Comparison of ENCODE assay signal across 15 cellular contexts in genomic region chr16:20762404-20763123, GRCh38. TPM values are rescaled to one million over a fixed set of nuclear protein-coding genes. Genes with fewer than 3 reads are reported as not detected.
DNase-seq lines count a peak whose midpoint lies in the region; ATAC-seq and TF ChIP-seq lines count a peak whose summit lies in the region.
"Had no signal": no experiment of that assay in that cellular context is flagged by ENCODE, and none has a peak within 500 bp of the region (broad histone marks: within the 10 kb centered on the region; RNA-seq: fewer than 3 reads in every experiment).

No MANE protein-coding gene starts in this region.

- DNase-seq in activated CD4-positive, alpha-beta T cell treated with anti-CD3 and anti-CD28 coated beads, Interleukin-2, amount 10 ng/mL, durations not matched to agents 24 days and 14 days = no peak
- no peak for DNase-seq in activated CD4-positive, alpha-beta T cell treated with anti-CD3 and anti-CD28 coated beads for 48 hours
- DNase-seq in T-helper 17 cell = no peak
- DNase-seq in hepatocyte (ENCODE audit: low spot score) = no peak
- no peak for DNase-seq in effector CD8-positive, alpha-beta T cell (lab: John Stamatoyannopoulos, UW)
- DNase-seq: ACHN, DMS79, NCI-H1105, NCI-H510A treated with DMSO at 0.1 percent for 48 hours had no signal

- no peaks in the 10 kb centered on the region for H3K79me2 ChIP-seq in hepatocyte

- H3K27ac Mint-ChIP-seq in activated CD4-positive, alpha-beta T cell treated with anti-CD3 and anti-CD28 coated beads, Interleukin-2, amount 10 ng/mL, durations not matched to agents 24 days and 14 days = no peak overlapping the region
- peak overlapping the region; percentile 90 for H3K27ac Mint-ChIP-seq in T-helper 17 cell
- peak overlapping the region; percentile 82 for H3K27ac Mint-ChIP-seq in stimulated activated memory B cell treated with anti-CD40 and anti-IgM and Interleukin-4, amounts not matched to agents 10 μg/mL and 1 μg/mL and 100 μg/mL, for 72 hours

- no peak overlapping the region for H3K4me3 ChIP-seq in hepatocyte

- H3K9me3 ChIP-seq in T-helper 17 cell (ENCODE audit: control insufficient read depth, low read length, poor library complexity, severe bottlenecking) (no peaks in the 10 kb centered on the region), hepatocyte (ENCODE audit: low read depth) (peaks cover 6% of the 10 kb centered on the region)
- H3K9me3 ChIP-seq: thoracic aorta had no signal

- H3K27me3 ChIP-seq in hepatocyte = no peaks in the 10 kb centered on the region
- H3K27me3 ChIP-seq: cardiac muscle cell, right atrium auricular region had no signal

- peak overlapping the region; percentile 71 for H3K27ac ChIP-seq in hepatocyte
- H3K27ac ChIP-seq: cardiac muscle cell had no signal

- peak overlapping the region; percentile 62 for H2AFZ ChIP-seq in hepatocyte

- H3K9me3 Mint-ChIP-seq in activated CD4-positive, alpha-beta T cell treated with anti-CD3 and anti-CD28 coated beads, Interleukin-2, amount 10 ng/mL, durations not matched to agents 24 days and 14 days = peaks cover 7% of the 10 kb centered on the region
- peaks cover 6% of the 10 kb centered on the region for H3K9me3 Mint-ChIP-seq in stimulated activated memory B cell treated with anti-CD40 and anti-IgM and Interleukin-4, amounts not matched to agents 10 μg/mL and 1 μg/mL and 100 μg/mL, for 72 hours

- intact Hi-C loops in activated CD4-positive, alpha-beta T cell treated with anti-CD3 and anti-CD28 coated beads, Interleukin-2, amount 10 ng/mL, durations not matched to agents 24 days and 14 days (cut with micrococcal nuclease) = loop anchor here (1.0 kb wide), 1 partner anchor 21 kb away; the partner anchor contains the start of gene THUMPD1

- H3K9me2 ChIP-seq in hepatocyte (replicated peaks; ENCODE audit: insufficient read depth) = no peaks in the 10 kb centered on the region

- no peaks in the 10 kb centered on the region for H4K20me1 ChIP-seq in hepatocyte (ENCODE audit: insufficient read depth, poor library complexity, severe bottlenecking)

- peaks cover 13% of the 10 kb centered on the region for H3K4me1 Mint-ChIP-seq in activated CD4-positive, alpha-beta T cell treated with anti-CD3 and anti-CD28 coated beads, Interleukin-2, amount 10 ng/mL, durations not matched to agents 24 days and 14 days
- H3K4me1 Mint-ChIP-seq in T-helper 17 cell = peaks cover 17% of the 10 kb centered on the region
- peaks cover 16% of the 10 kb centered on the region for H3K4me1 Mint-ChIP-seq in stimulated activated memory B cell treated with anti-CD40 and anti-IgM and Interleukin-4, amounts not matched to agents 10 μg/mL and 1 μg/mL and 100 μg/mL, for 72 hours

- peak overlapping the region; percentile 87 for H3K4me3 Mint-ChIP-seq in activated CD4-positive, alpha-beta T cell treated with anti-CD3 and anti-CD28 coated beads, Interleukin-2, amount 10 ng/mL, durations not matched to agents 24 days and 14 days
- H3K4me3 Mint-ChIP-seq in T-helper 17 cell = peak overlapping the region; percentile 99
- peak overlapping the region; percentile 84 for H3K4me3 Mint-ChIP-seq in stimulated activated memory B cell treated with anti-CD40 and anti-IgM and Interleukin-4, amounts not matched to agents 10 μg/mL and 1 μg/mL and 100 μg/mL, for 72 hours

- peaks cover 13% of the 10 kb centered on the region for H3K4me1 ChIP-seq in hepatocyte (ENCODE audit: insufficient read depth)
- H3K4me1 ChIP-seq: right atrium auricular region had no signal

- H3K4me2 ChIP-seq in hepatocyte = peak overlapping the region; percentile 76

- no peak for TF ChIP-seq CTCF in hepatocyte (IDR thresholded peaks at IDR 0.05; ENCODE audit: poor library complexity)

- 95% methylated on average over 3 of the region's 3 CpGs for WGBS in hepatocyte (ENCODE audit: low lambda C conversion rate, missing lambda C conversion rate)

- ATAC-seq in T-helper 17 cell (no peak), GM18907 (IDR thresholded peaks at IDR 0.05; ENCODE audit: unreplicated experiment) (no peak), HG03196 (IDR thresholded peaks at IDR 0.05; ENCODE audit: unreplicated experiment) (no peak)
- no peak for ATAC-seq in stimulated activated memory B cell treated with anti-CD40 and anti-IgM and Interleukin-4, amounts not matched to agents 10 μg/mL and 1 μg/mL and 100 μg/mL, for 72 hours

- H3K27me3 Mint-ChIP-seq in activated CD4-positive, alpha-beta T cell treated with anti-CD3 and anti-CD28 coated beads, Interleukin-2, amount 10 ng/mL, durations not matched to agents 24 days and 14 days = no peaks in the 10 kb centered on the region
- no peaks in the 10 kb centered on the region for H3K27me3 Mint-ChIP-seq in T-helper 17 cell
- H3K27me3 Mint-ChIP-seq in stimulated activated memory B cell treated with anti-CD40 and anti-IgM and Interleukin-4, amounts not matched to agents 10 μg/mL and 1 μg/mL and 100 μg/mL, for 72 hours = no peaks in the 10 kb centered on the region

- no peaks in the 10 kb centered on the region for H3K36me3 ChIP-seq in hepatocyte (replicated peaks; ENCODE audit: insufficient read depth, low read depth)
- H3K36me3 ChIP-seq: cardiac muscle cell, right atrium auricular region, thoracic aorta had no signal

- peaks cover 5% of the 10 kb centered on the region for H3K36me3 Mint-ChIP-seq in activated CD4-positive, alpha-beta T cell treated with anti-CD3 and anti-CD28 coated beads, Interleukin-2, amount 10 ng/mL, durations not matched to agents 24 days and 14 days (ENCODE audit: low read depth)
- H3K36me3 Mint-ChIP-seq in T-helper 17 cell (ENCODE audit: low read depth) = no peaks in the 10 kb centered on the region
- peaks cover 23% of the 10 kb centered on the region for H3K36me3 Mint-ChIP-seq in stimulated activated memory B cell treated with anti-CD40 and anti-IgM and Interleukin-4, amounts not matched to agents 10 μg/mL and 1 μg/mL and 100 μg/mL, for 72 hours

RNA-seq across cellular contexts. Expression of gene ACSM3, which starts 1.2 kb away (rescaled TPM):
- total RNA-seq in activated CD4-positive, alpha-beta T cell treated with anti-CD3 and anti-CD28 coated beads, Interleukin-2, amount 10 ng/mL, durations not matched to agents 24 days and 14 days = 2.7 and 3.5 TPM in 2 replicates
- total RNA-seq in T-helper 17 cell (1 to 10 TPM; 5.1 to 6.6 TPM), hepatocyte (26.5 and 46.7 TPM in 2 replicates)
- polyA plus RNA-seq in hepatocyte = 14.5 and 18.9 TPM in 2 replicates

RNA-seq across cellular contexts. Expression of gene THUMPD1, which starts 20.9 kb away (rescaled TPM):
- total RNA-seq in activated CD4-positive, alpha-beta T cell treated with anti-CD3 and anti-CD28 coated beads, Interleukin-2, amount 10 ng/mL, durations not matched to agents 24 days and 14 days = 44.7 and 47.4 TPM in 2 replicates
- 10 to 100 TPM; 82.9 to 87.0 TPM for total RNA-seq in T-helper 17 cell
- total RNA-seq in hepatocyte = 42.7 and 51.6 TPM in 2 replicates
- polyA plus RNA-seq in hepatocyte = 27.3 and 27.7 TPM in 2 replicates

RNA-seq across cellular contexts. Expression of gene ERI2, which starts 43.7 kb away (rescaled TPM):
- total RNA-seq in activated CD4-positive, alpha-beta T cell treated with anti-CD3 and anti-CD28 coated beads, Interleukin-2, amount 10 ng/mL, durations not matched to agents 24 days and 14 days = 15.1 and 15.7 TPM in 2 replicates
- 1 to 10 TPM; 2.1 to 2.3 TPM for total RNA-seq in T-helper 17 cell
- 20.8 and 26.9 TPM in 2 replicates for total RNA-seq in hepatocyte
- 6.9 and 19.1 TPM in 2 replicates for polyA plus RNA-seq in hepatocyte

RNA-seq across cellular contexts. Expression of gene REXO5, which starts 43.8 kb away (rescaled TPM):
- total RNA-seq in activated CD4-positive, alpha-beta T cell treated with anti-CD3 and anti-CD28 coated beads, Interleukin-2, amount 10 ng/mL, durations not matched to agents 24 days and 14 days = 9.3 and 11.7 TPM in 2 replicates
- total RNA-seq in T-helper 17 cell (1 to 10 TPM in 1 of 2 donors, not detected in 1; 1.6 TPM), hepatocyte (3.6 and 9.4 TPM in 2 replicates)
- 2.9 and 3.5 TPM in 2 replicates for polyA plus RNA-seq in hepatocyte
